15 cellular contexts compared by ENCODE assay signal in genomic region chr3:27535809-27536392, GRCh38. TPM values are rescaled to one million over a fixed set of nuclear protein-coding genes. Genes with fewer than 3 reads are reported as not detected.
DNase-seq lines count a peak whose midpoint lies in the region; ATAC-seq and TF ChIP-seq lines count a peak whose summit lies in the region.
"Had no signal": no experiment of that assay in that cellular context is flagged by ENCODE, and none has a peak within 500 bp of the region (broad histone marks: within the 10 kb centered on the region; RNA-seq: fewer than 3 reads in every experiment).

No MANE protein-coding gene starts in this region.

- intact Hi-C loops in Right ventricle myocardium inferior (cut with DNase I) = no loop called here
- intact Hi-C loops in cardiac septum (cut with DNase I) = no loop called here
- intact Hi-C loops in adrenal gland (cut with DNase I) = no loop called here
- intact Hi-C loops in tibial artery (cut with DNase I; ENCODE audit: low total_unique reads) = no loop called here
- intact Hi-C loops in activated CD4-positive, alpha-beta T cell treated with anti-CD3 and anti-CD28 coated beads, Interleukin-2, amount 10 ng/mL, durations not matched to agents 24 days and 14 days (cut with micrococcal nuclease) = loop anchor here (2.0 kb wide), 2 partner anchors 51 to 95 kb away; partner anchors contain the start of gene SLC4A7

- H3K4me1 ChIP-seq in adrenal gland (replicated peaks in 1 of 2) = peaks cover 17 to 27% of the 10 kb centered on the region in 2 donors
- H3K4me1 ChIP-seq in gastroesophageal sphincter = peaks cover 9 to 46% (median 19%) of the 10 kb centered on the region in 3 donors
- peaks cover 0 to 39% (median 18%) of the 10 kb centered on the region in 4 donors for H3K4me1 ChIP-seq in tibial artery

- no peak for DNase-seq in Right ventricle myocardium inferior (ENCODE audit: missing footprints)
- DNase-seq in cardiac septum (ENCODE audit: low spot score) = no peak
- DNase-seq in adrenal gland = no peak
- no peak for DNase-seq in tibial artery
- DNase-seq in DMS53 (lab: John Stamatoyannopoulos, UW) = no peak
- DNase-seq in GM20000 (ENCODE audit: low spot score) = no peak
- no peak for DNase-seq in activated CD4-positive, alpha-beta T cell treated with anti-CD3 and anti-CD28 coated beads, Interleukin-2, amount 10 ng/mL, durations not matched to agents 24 days and 14 days
- DNase-seq: 8988T; activated CD4-positive, alpha-beta T cell treated with anti-CD3 and anti-CD28 coated beads for 48 hours; activated naive CD4-positive, alpha-beta T cell treated with anti-CD3 and anti-CD28 coated beads for 36 hours; effector memory CD8-positive, alpha-beta T cell; GF-D8; upper lobe of left lung had no signal

- no peaks in the 10 kb centered on the region for H3K9me3 Mint-ChIP-seq in activated CD4-positive, alpha-beta T cell treated with anti-CD3 and anti-CD28 coated beads, Interleukin-2, amount 10 ng/mL, durations not matched to agents 24 days and 14 days
- H3K9me3 Mint-ChIP-seq: activated naive CD4-positive, alpha-beta T cell treated with anti-CD3 and anti-CD28 coated beads for 36 hours; effector memory CD8-positive, alpha-beta T cell; neural progenitor cell had no signal

- no peak overlapping the region for H3K27ac Mint-ChIP-seq in activated CD4-positive, alpha-beta T cell treated with anti-CD3 and anti-CD28 coated beads, Interleukin-2, amount 10 ng/mL, durations not matched to agents 24 days and 14 days
- H3K27ac Mint-ChIP-seq: activated naive CD4-positive, alpha-beta T cell treated with anti-CD3 and anti-CD28 coated beads for 36 hours had no signal

- H3K36me3 ChIP-seq in adrenal gland (replicated peaks in 1 of 2) = no peaks in the 10 kb centered on the region
- no peaks in the 10 kb centered on the region for H3K36me3 ChIP-seq in gastroesophageal sphincter
- no peaks in the 10 kb centered on the region for H3K36me3 ChIP-seq in tibial artery
- H3K36me3 ChIP-seq: neural progenitor cell, upper lobe of left lung had no signal

- H3K27me3 ChIP-seq in adrenal gland (no peaks in the 10 kb centered on the region), gastroesophageal sphincter (no peaks in the 10 kb centered on the region), tibial artery (no peaks in the 10 kb centered on the region)
- H3K27me3 ChIP-seq: neural progenitor cell, upper lobe of left lung had no signal

- H3K27me3 Mint-ChIP-seq in activated CD4-positive, alpha-beta T cell treated with anti-CD3 and anti-CD28 coated beads, Interleukin-2, amount 10 ng/mL, durations not matched to agents 24 days and 14 days = no peaks in the 10 kb centered on the region
- H3K27me3 Mint-ChIP-seq: effector memory CD8-positive, alpha-beta T cell had no signal

- H3K36me3 Mint-ChIP-seq in activated CD4-positive, alpha-beta T cell treated with anti-CD3 and anti-CD28 coated beads, Interleukin-2, amount 10 ng/mL, durations not matched to agents 24 days and 14 days (ENCODE audit: low read depth) = no peaks in the 10 kb centered on the region
- H3K36me3 Mint-ChIP-seq: neural progenitor cell had no signal

- TF ChIP-seq CTCF in adrenal gland (IDR thresholded peaks at IDR 0.05) (no peak), gastroesophageal sphincter (IDR thresholded peaks at IDR 0.05) (no peak), tibial artery (IDR thresholded peaks at IDR 0.05) (no peak), GM20000 (IDR thresholded peaks at IDR 0.05; ENCODE audit: extremely low read depth, missing control alignments) (no peak)

- 76 to 98% (median 89%) methylated on average over 2 of the region's 2 CpGs for WGBS in adrenal gland, 4 donors
- WGBS in gastroesophageal sphincter (ENCODE audit: low coverage in 1 of 2), 2 donors = 60 to 83% methylated on average over 1 to 2 of the region's 2 CpGs

- H3K4me3 ChIP-seq in adrenal gland (no peak overlapping the region), gastroesophageal sphincter (no peak overlapping the region), tibial artery (no peak overlapping the region)
- H3K4me3 ChIP-seq: neural progenitor cell, upper lobe of left lung had no signal

- no peak for TF ChIP-seq POLR2A in adrenal gland (IDR thresholded peaks at IDR 0.05)
- TF ChIP-seq POLR2A in gastroesophageal sphincter (IDR thresholded peaks at IDR 0.05) = no peak

- H3K4me3 Mint-ChIP-seq in activated CD4-positive, alpha-beta T cell treated with anti-CD3 and anti-CD28 coated beads, Interleukin-2, amount 10 ng/mL, durations not matched to agents 24 days and 14 days = no peak overlapping the region
- H3K4me3 Mint-ChIP-seq: activated naive CD4-positive, alpha-beta T cell treated with anti-CD3 and anti-CD28 coated beads for 36 hours; neural progenitor cell had no signal

- H3K27ac ChIP-seq in adrenal gland (peak overlapping the region in 4 of 5 donors; percentile 33 to 67 (median 58)), gastroesophageal sphincter (peak overlapping the region in 3 of 4 donors; percentile 12 to 74 (median 63)), tibial artery (peak overlapping the region; percentile 38 to 68)
- H3K27ac ChIP-seq: neural progenitor cell had no signal

- ATAC-seq in Right ventricle myocardium inferior (peak; percentile 11), gastroesophageal sphincter (no peak)
- ATAC-seq: effector memory CD8-positive, alpha-beta T cell had no signal

- H3K9me3 ChIP-seq in adrenal gland (replicated peaks in 1 of 3) (no peaks in the 10 kb centered on the region), gastroesophageal sphincter (no peaks in the 10 kb centered on the region), tibial artery (no peaks in the 10 kb centered on the region)
- H3K9me3 ChIP-seq: upper lobe of left lung had no signal

- H3K4me1 Mint-ChIP-seq in activated CD4-positive, alpha-beta T cell treated with anti-CD3 and anti-CD28 coated beads, Interleukin-2, amount 10 ng/mL, durations not matched to agents 24 days and 14 days = peaks cover 21% of the 10 kb centered on the region

- no peak for TF ChIP-seq EP300 in gastroesophageal sphincter (IDR thresholded peaks at IDR 0.05)

RNA-seq across cellular contexts. Expression of gene SLC4A7, which starts 51.7 kb away (rescaled TPM):
- total RNA-seq in Right ventricle myocardium inferior (13.1 TPM), cardiac septum (13.5 TPM), adrenal gland (10 to 100 TPM in 6 of 8 donors, 1 to 10 TPM in 2; 5.7 to 34.5 (median 18.1) TPM), gastroesophageal sphincter (10 to 100 TPM; 23.1 to 62.9 (median 43.6) TPM)
- 1 to 10 TPM; 2.7 to 7.0 (median 3.9) TPM for polyA plus RNA-seq in adrenal gland
- 65.8 and 69.0 TPM in 2 replicates for total RNA-seq in activated CD4-positive, alpha-beta T cell treated with anti-CD3 and anti-CD28 coated beads, Interleukin-2, amount 10 ng/mL, durations not matched to agents 24 days and 14 days
